In the genomic region with DNA sequence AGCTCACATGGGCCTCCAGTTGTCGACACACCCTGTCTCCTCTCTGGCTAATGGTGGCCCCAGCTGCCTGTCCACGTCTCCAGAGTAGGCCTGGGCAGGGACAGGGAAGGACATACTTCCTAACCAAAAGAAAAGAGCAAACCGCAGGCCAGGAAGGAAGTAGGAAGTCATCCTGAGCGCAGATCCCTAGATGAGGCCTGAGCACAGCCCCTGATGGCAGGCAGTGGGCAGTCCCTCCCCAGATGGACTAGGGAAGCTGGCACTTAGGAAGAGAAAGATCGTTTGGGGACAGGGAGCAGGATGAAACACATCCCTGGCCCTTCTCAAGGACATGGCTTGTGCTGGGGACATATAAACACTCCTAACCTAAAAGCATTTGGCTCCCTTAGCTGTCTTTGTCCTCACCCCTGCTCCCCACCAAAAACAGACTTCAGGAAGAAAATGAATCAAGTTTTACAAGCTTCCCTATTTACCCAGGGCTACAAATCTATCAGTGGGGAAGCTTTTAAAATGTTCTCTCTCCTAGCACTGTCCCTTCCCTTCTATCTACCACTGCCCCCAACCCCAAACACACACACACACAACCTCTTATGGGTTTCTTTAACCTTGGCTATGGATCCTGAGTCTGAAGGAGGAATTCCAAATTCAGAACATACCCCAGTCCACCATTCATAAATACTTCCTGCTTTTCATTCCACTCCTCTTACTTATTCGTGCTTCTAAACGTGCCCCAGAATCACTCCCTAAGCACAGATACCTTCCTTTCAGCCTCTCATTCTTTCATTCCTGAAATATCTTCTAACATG, we compare ENCODE assay signal across 11 cellular contexts. TPM values are rescaled to one million over a fixed set of nuclear protein-coding genes. Genes with fewer than 3 reads are reported as not detected.
DNase-seq lines count a peak whose midpoint lies in the region; TF ChIP-seq lines count a peak whose summit lies in the region.
"Had no signal": no experiment of that assay in that cellular context is flagged by ENCODE, and none has a peak within 500 bp of the region (broad histone marks: within the 10 kb centered on the region; RNA-seq: fewer than 3 reads in every experiment).

No MANE protein-coding gene starts in this region.

- CTCF ChIA-PET in activated naive CD4-positive, alpha-beta T cell treated with anti-CD3 and anti-CD28 coated beads for 36 hours (lab: Charles Lee), result no interaction called here

- DNase-seq in activated naive CD8-positive, alpha-beta T cell treated with anti-CD3 and anti-CD28 coated beads for 36 hours, result no peak
- DNase-seq in colonic mucosa (no peak), mesothelial cell of epicardium (ENCODE audit: low spot score in 2 of 2, unreplicated experiment in 2 of 2) (no peak), uterus (no peak), SW480 (ENCODE audit: low spot score) (no peak), NCI-H526 treated with DMSO at 0.1 percent for 48 hours (lab: John Stamatoyannopoulos, UW) (no peak)
- no peak for DNase-seq in activated naive CD4-positive, alpha-beta T cell treated with anti-CD3 and anti-CD28 coated beads for 36 hours
- DNase-seq: effector memory CD4-positive, alpha-beta T cell; naive B cell had no signal

- H3K4me1 ChIP-seq in colonic mucosa (peaks cover 6% of the 10 kb centered on the region), uterus (peaks cover 0 to 15% of the 10 kb centered on the region in 2 donors)

- H3K27ac Mint-ChIP-seq in activated naive CD8-positive, alpha-beta T cell, result peak overlapping the region; percentile 54
- H3K27ac Mint-ChIP-seq in activated naive CD8-positive, alpha-beta T cell treated with anti-CD3 and anti-CD28 coated beads for 36 hours, result no peak overlapping the region
- peak overlapping the region; percentile 91 for H3K27ac Mint-ChIP-seq in mesothelial cell of epicardium
- no peak overlapping the region for H3K27ac Mint-ChIP-seq in activated naive CD4-positive, alpha-beta T cell treated with anti-CD3 and anti-CD28 coated beads for 36 hours

- H3K4me3 Mint-ChIP-seq in activated naive CD8-positive, alpha-beta T cell, result no peak overlapping the region
- no peak overlapping the region for H3K4me3 Mint-ChIP-seq in activated naive CD8-positive, alpha-beta T cell treated with anti-CD3 and anti-CD28 coated beads for 36 hours
- H3K4me3 Mint-ChIP-seq in mesothelial cell of epicardium, result no peak overlapping the region
- H3K4me3 Mint-ChIP-seq in activated naive CD4-positive, alpha-beta T cell treated with anti-CD3 and anti-CD28 coated beads for 36 hours, result no peak overlapping the region
- H3K4me3 Mint-ChIP-seq: naive B cell had no signal

- intact Hi-C loops in colonic mucosa (cut with DNase I) (no loop called here), uterus (cut with DNase I; ENCODE audit: low total_unique reads) (no loop called here)
- intact Hi-C loops in activated naive CD4-positive, alpha-beta T cell treated with anti-CD3 and anti-CD28 coated beads for 36 hours (cut with micrococcal nuclease), result no loop called here

- H3K4me3 ChIP-seq in colonic mucosa (no peak overlapping the region), uterus (no peak overlapping the region)

- H3K36me3 ChIP-seq in colonic mucosa, result no peaks in the 10 kb centered on the region
- H3K36me3 ChIP-seq in uterus, result no peaks in the 10 kb centered on the region

- TF ChIP-seq CTCF in colonic mucosa (IDR thresholded peaks at IDR 0.05) (no peak), mesothelial cell of epicardium (IDR thresholded peaks at IDR 0.05; ENCODE audit: unreplicated experiment) (no peak), uterus (IDR thresholded peaks at IDR 0.05) (no peak)

- peak overlapping the region; percentile 72 for H3K27ac ChIP-seq in colonic mucosa
- H3K27ac ChIP-seq in uterus, result peak overlapping the region; percentile 64 to 93
- H3K27ac ChIP-seq: KMS-11 had no signal

- H3K9me3 Mint-ChIP-seq in activated naive CD8-positive, alpha-beta T cell (ENCODE audit: low read depth), result no peaks in the 10 kb centered on the region
- H3K9me3 Mint-ChIP-seq in activated naive CD8-positive, alpha-beta T cell treated with anti-CD3 and anti-CD28 coated beads for 36 hours, result no peaks in the 10 kb centered on the region
- no peaks in the 10 kb centered on the region for H3K9me3 Mint-ChIP-seq in mesothelial cell of epicardium
- H3K9me3 Mint-ChIP-seq in activated naive CD4-positive, alpha-beta T cell treated with anti-CD3 and anti-CD28 coated beads for 36 hours, result no peaks in the 10 kb centered on the region
- H3K9me3 Mint-ChIP-seq: naive B cell had no signal

- no peaks in the 10 kb centered on the region for H3K27me3 ChIP-seq in colonic mucosa
- no peaks in the 10 kb centered on the region for H3K27me3 ChIP-seq in uterus

- H3K4me1 Mint-ChIP-seq in activated naive CD8-positive, alpha-beta T cell (ENCODE audit: low read depth), result peaks cover 45% of the 10 kb centered on the region
- peaks cover 52% of the 10 kb centered on the region for H3K4me1 Mint-ChIP-seq in activated naive CD8-positive, alpha-beta T cell treated with anti-CD3 and anti-CD28 coated beads for 36 hours
- H3K4me1 Mint-ChIP-seq in mesothelial cell of epicardium, result peaks cover 24% of the 10 kb centered on the region
- H3K4me1 Mint-ChIP-seq in activated naive CD4-positive, alpha-beta T cell treated with anti-CD3 and anti-CD28 coated beads for 36 hours (ENCODE audit: low read depth), result peaks cover 32% of the 10 kb centered on the region

- H3K9ac ChIP-seq in colonic mucosa (ENCODE audit: low read depth in 2 of 2, low read length in 2 of 2), result peak overlapping the region in 1 of 2 donors; percentile 57
- H3K9ac ChIP-seq: KMS-11 had no signal

- H3K27me3 Mint-ChIP-seq in activated naive CD8-positive, alpha-beta T cell, result no peaks in the 10 kb centered on the region
- H3K27me3 Mint-ChIP-seq in activated naive CD8-positive, alpha-beta T cell treated with anti-CD3 and anti-CD28 coated beads for 36 hours, result no peaks in the 10 kb centered on the region
- no peaks in the 10 kb centered on the region for H3K27me3 Mint-ChIP-seq in mesothelial cell of epicardium (ENCODE audit: low read depth)
- H3K27me3 Mint-ChIP-seq in activated naive CD4-positive, alpha-beta T cell treated with anti-CD3 and anti-CD28 coated beads for 36 hours (ENCODE audit: low read depth), result no peaks in the 10 kb centered on the region
- H3K27me3 Mint-ChIP-seq: naive B cell had no signal

- TF ChIP-seq POLR2A in uterus (IDR thresholded peaks at IDR 0.05), result no peak

- peaks cover 2% of the 10 kb centered on the region for H3K36me3 Mint-ChIP-seq in activated naive CD8-positive, alpha-beta T cell
- peaks cover 16% of the 10 kb centered on the region for H3K36me3 Mint-ChIP-seq in activated naive CD8-positive, alpha-beta T cell treated with anti-CD3 and anti-CD28 coated beads for 36 hours
- peaks cover 23% of the 10 kb centered on the region for H3K36me3 Mint-ChIP-seq in mesothelial cell of epicardium
- peaks cover 2% of the 10 kb centered on the region for H3K36me3 Mint-ChIP-seq in activated naive CD4-positive, alpha-beta T cell treated with anti-CD3 and anti-CD28 coated beads for 36 hours (ENCODE audit: low read depth)
- H3K36me3 Mint-ChIP-seq: naive B cell had no signal

- no peaks in the 10 kb centered on the region for H3K9me3 ChIP-seq in colonic mucosa
- no peaks in the 10 kb centered on the region for H3K9me3 ChIP-seq in uterus

RNA-seq across cellular contexts. Expression of a gene that starts 21.1 kb away (rescaled TPM):
- 10 to 100 TPM; 62.8 to 65.4 TPM for total RNA-seq in activated naive CD8-positive, alpha-beta T cell treated with anti-CD3 and anti-CD28 coated beads for 36 hours
- total RNA-seq in colonic mucosa (10 to 100 TPM; 63.8 to 76.5 TPM), mesothelial cell of epicardium (171 to 188 TPM (median 172 TPM) in 3 replicates), uterus (100 to 1,000 TPM in 1 of 4 donors, 10 to 100 TPM in 3; 19.7 to 125 (median 31.4) TPM)
- total RNA-seq in activated naive CD4-positive, alpha-beta T cell treated with anti-CD3 and anti-CD28 coated beads for 36 hours, result 10 to 100 TPM; 55.0 to 58.3 TPM

Comparison
In these comparisons a context has a peak if more than half of its experiments do, and no peak if none do; other contexts are left out.
1. H3K27ac Mint-ChIP-seq: peak in activated naive CD8-positive, alpha-beta T cell (single experiment) and mesothelial cell of epicardium (single experiment); none in activated naive CD8-positive, alpha-beta T cell treated with anti-CD3 and anti-CD28 coated beads for 36 hours (single experiment) and activated naive CD4-positive, alpha-beta T cell treated with anti-CD3 and anti-CD28 coated beads for 36 hours (single experiment).